In the genomic region with DNA sequence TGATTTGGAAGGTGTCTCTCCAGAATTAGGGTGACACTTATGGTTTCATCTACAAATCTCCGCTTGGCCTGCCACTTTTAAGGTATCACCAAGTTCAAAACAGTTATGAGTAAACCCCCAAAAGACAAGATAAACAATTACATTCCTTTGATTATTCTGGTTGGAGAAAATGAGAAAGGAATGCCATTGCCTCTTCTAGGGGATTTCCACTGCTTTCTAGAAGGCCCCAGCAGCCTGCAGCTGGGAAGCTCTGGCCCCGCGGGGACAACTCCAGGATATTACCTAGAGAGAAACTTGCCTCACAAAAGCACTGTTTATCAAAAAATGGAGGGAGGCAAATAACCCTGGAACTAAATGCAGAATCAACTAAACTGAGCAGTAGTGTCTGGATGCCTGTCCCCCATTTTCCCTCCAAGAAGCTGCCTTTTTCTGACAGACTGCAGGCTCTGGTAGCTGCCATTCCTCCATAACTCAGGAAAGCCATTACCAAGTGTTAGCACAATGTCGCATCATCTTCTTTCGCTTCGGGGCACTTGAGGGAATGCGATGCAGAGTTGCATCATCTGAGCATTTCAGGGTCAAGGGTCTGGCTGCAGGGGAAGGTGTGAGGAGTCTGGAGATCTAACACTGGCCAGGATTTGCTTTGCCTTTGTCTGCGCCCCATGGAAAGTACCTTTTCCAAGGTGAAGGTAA, we compare ENCODE assay signal across 2 cellular contexts.
A peak's percentile ranks its signal among the peaks of the same experiment; 100 is the strongest.
TF ChIP-seq lines count a peak whose summit lies in the region.

No MANE protein-coding gene starts in this region.

TF ChIP-seq in IMR-90, 13 proteins besides CTCF, POLR2A, EP300 and RAD21:
- TF ChIP-seq CEBPB (IDR thresholded peaks at IDR 0.05; ENCODE audit: low read depth, low read length) (peak; percentile 43; the same call in 1 of the 2 replicates), MXI1 (IDR thresholded peaks at IDR 0.05; ENCODE audit: borderline replicate concordance, low read depth, low read length) (no peak), MAFK (IDR thresholded peaks at IDR 0.05; ENCODE audit: low read depth, low read length) (no peak), RCOR1 (IDR thresholded peaks at IDR 0.05; ENCODE audit: insufficient replicate concordance, low read length) (no peak), NFE2L2 (IDR thresholded peaks at IDR 0.05; ENCODE audit: low read depth, low read length) (no peak), CHD1 (IDR thresholded peaks at IDR 0.05; ENCODE audit: low read depth, low read length) (no peak), SMC3 (IDR thresholded peaks at IDR 0.05; ENCODE audit: low read depth, low read length) (no peak), MAZ (IDR thresholded peaks at IDR 0.05; ENCODE audit: borderline replicate concordance, low read depth, low read length) (no peak)

TF ChIP-seq in SK-N-SH, 30 proteins besides CTCF, POLR2A, EP300 and RAD21 (continued from another document):
- no peak for TF ChIP-seq NFIC (IDR thresholded peaks at IDR 0.05; ENCODE audit: borderline replicate concordance)
- TF ChIP-seq RXRA (IDR thresholded peaks at IDR 0.05; ENCODE audit: borderline replicate concordance, low read depth), result no peak
- no peak for TF ChIP-seq EZH2phosphoT487 (IDR thresholded peaks at IDR 0.05; ENCODE audit: borderline replicate concordance, low read depth)
- TF ChIP-seq, protein P1, sequence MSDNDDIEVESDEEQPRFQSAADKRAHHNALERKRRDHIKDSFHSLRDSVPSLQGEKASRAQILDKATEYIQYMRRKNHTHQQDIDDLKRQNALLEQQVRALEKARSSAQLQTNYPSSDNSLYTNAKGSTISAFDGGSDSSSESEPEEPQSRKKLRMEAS (IDR thresholded peaks at IDR 0.05; ENCODE audit: low read depth), result no peak
- TF ChIP-seq MXI1 (IDR thresholded peaks at IDR 0.05; ENCODE audit: low read depth, low read length), result no peak
- no peak for TF ChIP-seq MEF2A (IDR thresholded peaks at IDR 0.05; ENCODE audit: borderline replicate concordance, low read depth)
- TF ChIP-seq FOXJ3 (CRISPR knock-in tag; IDR thresholded peaks at IDR 0.05), result no peak
- TF ChIP-seq TEAD4 (IDR thresholded peaks at IDR 0.05; ENCODE audit: borderline replicate concordance, insufficient read depth), result no peak
